ENCODE assay signal across 15 cellular contexts in genomic region chr18:62838475-62839098, GRCh38.
DNase-seq lines count a peak whose midpoint lies in the region; ATAC-seq and TF ChIP-seq lines count a peak whose summit lies in the region.
"Had no signal": no experiment of that assay in that cellular context is flagged by ENCODE, and none has a peak within 500 bp of the region (broad histone marks: within the 10 kb centered on the region; RNA-seq: fewer than 3 reads in every experiment).

No MANE protein-coding gene starts in this region.

- H3K9me3 ChIP-seq in upper lobe of left lung, result no peaks in the 10 kb centered on the region
- H3K9me3 ChIP-seq: breast epithelium, Caco-2, HAP-1, SJSA1 had no signal

- TF ChIP-seq EP300 in upper lobe of left lung (IDR thresholded peaks at IDR 0.05), result no peak

- TF ChIP-seq POLR2A in upper lobe of left lung (IDR thresholded peaks at IDR 0.05), result no peak

- peaks cover 0 to 4% (median 1%) of the 10 kb centered on the region in 4 donors for H3K4me1 ChIP-seq in upper lobe of left lung
- H3K4me1 ChIP-seq: breast epithelium, Caco-2, SJSA1 had no signal

- H3K27me3 ChIP-seq in upper lobe of left lung, result no peaks in the 10 kb centered on the region
- H3K27me3 ChIP-seq: breast epithelium, SJSA1 had no signal

- 80 to 89% methylated on average over 1 of the region's 1 CpG for WGBS in upper lobe of left lung, 2 donors

- no peak overlapping the region for H3K4me3 ChIP-seq in upper lobe of left lung
- H3K4me3 ChIP-seq: breast epithelium, HAP-1, SJSA1 had no signal

- no peak for TF ChIP-seq CTCF in upper lobe of left lung (IDR thresholded peaks at IDR 0.05)

- DNase-seq in germinal center (ENCODE audit: low spot score), result peak; percentile 31
- no peak for DNase-seq in stimulated activated CD4-positive, alpha-beta T cell treated with anti-CD3 and anti-CD28 coated beads, Interleukin-12 subunit alpha, Interleukin-12 subunit beta, amount 100 ng/mL, for 4 hours
- no peak for DNase-seq in NCI-H2081 (lab: John Stamatoyannopoulos, UW)
- no peak for DNase-seq in superior temporal gyrus (ENCODE audit: extremely low spot score)
- DNase-seq in upper lobe of left lung, result no peak
- DNase-seq: activated CD8-positive, alpha-beta memory T cell treated with anti-CD3 and anti-CD28 coated beads, Interleukin-2, amount 10 ng/mL, durations not matched to agents 7 days and 5 days; Caco-2; NCI-H1436 treated with DMSO at 0.1 percent for 48 hours; right cardiac atrium had no signal

- peak; percentile 80 for ATAC-seq in GM18858 (IDR thresholded peaks at IDR 0.05; ENCODE audit: unreplicated experiment)
- ATAC-seq in GM21576 (IDR thresholded peaks at IDR 0.05; ENCODE audit: unreplicated experiment), result peak; percentile 74
- peak; percentile 83 for ATAC-seq in HG03159 (IDR thresholded peaks at IDR 0.05; ENCODE audit: unreplicated experiment)
- no peak for ATAC-seq in upper lobe of left lung (ENCODE audit: low FRiP score in 2 of 2)
- ATAC-seq: activated CD8-positive, alpha-beta memory T cell treated with anti-CD3 and anti-CD28 coated beads, Interleukin-2, amount 10 ng/mL, durations not matched to agents 7 days and 5 days; right cardiac atrium had no signal

- H3K36me3 ChIP-seq in upper lobe of left lung, result no peaks in the 10 kb centered on the region
- H3K36me3 ChIP-seq: breast epithelium, HAP-1, SJSA1 had no signal

- H3K27ac ChIP-seq in upper lobe of left lung, result no peak overlapping the region
- H3K27ac ChIP-seq: breast epithelium, SJSA1 had no signal

Comparison
In these comparisons a context has a peak if more than half of its experiments do, and no peak if none do; other contexts are left out.
1. ATAC-seq: peak in GM18858 (single experiment), GM21576 (single experiment) and HG03159 (single experiment); none in upper lobe of left lung (0 of 2).